ENCODE assay signal across 23 cellular contexts in the genomic region with DNA sequence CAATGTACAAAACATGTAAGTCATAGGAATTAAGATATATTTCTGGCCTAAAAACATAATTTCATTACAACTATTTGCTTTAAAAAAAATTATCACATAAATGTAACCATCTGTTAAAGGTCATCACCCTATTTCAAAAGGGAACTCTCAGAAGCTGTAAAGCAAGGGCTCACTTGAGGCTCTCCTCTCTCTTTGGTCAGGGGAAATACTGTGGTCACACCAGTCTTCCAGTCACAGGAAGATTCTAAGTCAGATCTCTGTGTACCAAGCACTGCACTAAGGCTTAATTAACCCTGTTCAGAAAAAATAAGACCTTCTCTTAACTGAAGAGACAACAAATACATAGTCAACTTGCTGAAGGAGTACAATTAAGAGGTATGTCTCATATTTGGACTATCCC.
DNase-seq lines count a peak whose midpoint lies in the region; ATAC-seq, FAIRE-seq and TF ChIP-seq lines count a peak whose summit lies in the region.
"Had no signal": no experiment of that assay in that cellular context is flagged by ENCODE, and none has a peak within 500 bp of the region (broad histone marks: within the 10 kb centered on the region; RNA-seq: fewer than 3 reads in every experiment).

No MANE protein-coding gene starts in this region.

- H3K4me3 ChIP-seq in SK-N-SH (ENCODE audit: low read depth in 2 of 2, low read length in 1 of 2) (no peak overlapping the region), left ventricle myocardium inferior (no peak overlapping the region), OCI-LY7 (ENCODE audit: low read depth, low read length, poor library complexity, severe bottlenecking) (no peak overlapping the region)
- H3K4me3 ChIP-seq: A549, SJSA1 had no signal

- H3K27me3 ChIP-seq in SK-N-SH (ENCODE audit: insufficient read depth) (no peaks in the 10 kb centered on the region), left ventricle myocardium inferior (ENCODE audit: low read depth) (no peaks in the 10 kb centered on the region)
- H3K27me3 ChIP-seq: SJSA1 had no signal

- peak overlapping the region in 1 of 2 experiments; percentile 55; a peak in 2 of 4 replicates for H3K27ac ChIP-seq in SK-N-SH (ENCODE audit: low read depth in 2 of 2, low read length in 1 of 2)
- no peak overlapping the region for H3K27ac ChIP-seq in left ventricle myocardium inferior (replicated peaks)
- no peak overlapping the region for H3K27ac ChIP-seq in OCI-LY7 (ENCODE audit: low read depth, low read length, poor library complexity, severe bottlenecking)
- H3K27ac ChIP-seq: A549, C4-2B, SJSA1 had no signal

- H3K9me3 ChIP-seq in SK-N-SH (no peaks in the 10 kb centered on the region), left ventricle myocardium inferior (replicated peaks) (no peaks in the 10 kb centered on the region), OCI-LY7 (ENCODE audit: low read length) (no peaks in the 10 kb centered on the region)
- H3K9me3 ChIP-seq: A549, Caco-2, SJSA1 had no signal

- CTCF ChIA-PET in SK-N-SH (lab: Yijun Ruan, JAX) (interaction anchor here (8.9 to 14.4 kb wide), 2 partner anchors 8 to 20 kb away, joined by 63 to 115 read pairs; no protein-coding TSS in a partner anchor), OCI-LY7 (lab: Charles Lee; ENCODE audit: unreplicated experiment) (no interaction called here)

- H3K4me2 ChIP-seq in SK-N-SH (no peak overlapping the region), OCI-LY7 (ENCODE audit: low read length) (no peak overlapping the region)
- H3K4me2 ChIP-seq: A549 had no signal

- DNase-seq in GM19239 (ENCODE audit: insufficient read length, low spot score) (no peak), SK-N-SH (no peak), left ventricle myocardium inferior (no peak), OCI-LY7 (ENCODE audit: low spot score) (no peak), midbrain (lab: John Stamatoyannopoulos, UW) (no peak)
- DNase-seq: Caco-2; CD8-positive, alpha-beta T cell; Kasumi-1; NCI-H2029; NCI-H446; NCI-H524 treated with DMSO at 0.1 percent for 48 hours; NCI-H774; NK-92 treated with Interleukin-12 subunit alpha and Interleukin-12 subunit beta, amount 100 ng/mL, for 24 hours; Right ventricle myocardium superior; RPMI8226; T-helper 2 cell had no signal

- H3K9me2 ChIP-seq in SK-N-SH, result no peaks in the 10 kb centered on the region
- no peaks in the 10 kb centered on the region for H3K9me2 ChIP-seq in OCI-LY7 (ENCODE audit: insufficient read depth, low read length)

- POLR2A ChIA-PET in SK-N-SH (lab: Yijun Ruan, JAX) (no interaction called here), OCI-LY7 (lab: Charles Lee) (interaction anchor here (0.6 to 1.4 kb wide), 4 partner anchors 7 to 351 kb away, joined by 3 to 4 read pairs (median 3); no protein-coding TSS in a partner anchor)

- 0 out of 2 replicates have a peak overlapping the region, but pooled peaks have one; percentile 26 for H2AFZ ChIP-seq in SK-N-SH (ENCODE audit: low read depth)
- H2AFZ ChIP-seq in OCI-LY7 (ENCODE audit: low read length), result no peak overlapping the region

- H3K36me3 ChIP-seq in SK-N-SH (replicated peaks in 1 of 2; ENCODE audit: control insufficient read depth in 1 of 2, insufficient read depth in 2 of 2, low read length in 1 of 2) (peaks cover 0 to 2% of the 10 kb centered on the region in 2 experiments), left ventricle myocardium inferior (no peaks in the 10 kb centered on the region), OCI-LY7 (ENCODE audit: insufficient read depth, low read length) (peaks cover 39% of the 10 kb centered on the region)
- H3K36me3 ChIP-seq: SJSA1 had no signal

- FAIRE-seq in GM19239 (lab: Jason Lieb, UNC), result peak; percentile 18
- FAIRE-seq: A549, HepG2 had no signal

- no peaks in the 10 kb centered on the region for H3F3A ChIP-seq in SK-N-SH (replicated peaks; ENCODE audit: insufficient read depth)

- intact Hi-C loops in left ventricle myocardium inferior (cut with micrococcal nuclease), result no loop called here
- intact Hi-C loops in OCI-LY7 (cut with micrococcal nuclease; ENCODE audit: unreplicated experiment), result no loop called here

- no peak overlapping the region for H3K9ac ChIP-seq in SK-N-SH

- no peak for TF ChIP-seq RAD21 in SK-N-SH (IDR thresholded peaks at IDR 0.05; ENCODE audit: low read length)

- no peak for TF ChIP-seq EP300 in SK-N-SH (IDR thresholded peaks at IDR 0.05; ENCODE audit: borderline replicate concordance in 1 of 2, low read depth in 1 of 2, low read length in 1 of 2)

- no peaks in the 10 kb centered on the region for H4K20me1 ChIP-seq in SK-N-SH (ENCODE audit: insufficient read depth)
- H4K20me1 ChIP-seq in OCI-LY7 (ENCODE audit: insufficient read depth, low read length), result peaks cover 4% of the 10 kb centered on the region; the same call in 1 of the 2 replicates

- TF ChIP-seq CTCF in SK-N-SH (IDR thresholded peaks at IDR 0.05) (no peak), left ventricle myocardium inferior (IDR thresholded peaks at IDR 0.05; ENCODE audit: borderline replicate concordance) (no peak), OCI-LY7 (conservative IDR thresholded peaks at IDR 0.05; ENCODE audit: low read length) (no peak)

- peaks cover 8 to 24% of the 10 kb centered on the region in 2 experiments; a peak in 3 of 4 replicates for H3K4me1 ChIP-seq in SK-N-SH (ENCODE audit: control insufficient read depth in 1 of 2, insufficient read depth in 2 of 2, low read depth in 1 of 2, low read length in 1 of 2)
- no peaks in the 10 kb centered on the region for H3K4me1 ChIP-seq in left ventricle myocardium inferior
- no peaks in the 10 kb centered on the region for H3K4me1 ChIP-seq in OCI-LY7 (ENCODE audit: insufficient read depth, low read length, poor library complexity, severe bottlenecking)
- H3K4me1 ChIP-seq: A549, SJSA1 had no signal

- no TSS peak for BruUV-seq in OCI-LY7 (replicated peaks; lab: Mats Ljungman, UMichigan)

- H3K79me2 ChIP-seq in SK-N-SH (ENCODE audit: insufficient read depth), result peaks cover 4% of the 10 kb centered on the region; the same call in 1 of the 2 replicates
- peaks cover 13% of the 10 kb centered on the region; the same call in 1 of the 2 replicates for H3K79me2 ChIP-seq in OCI-LY7 (ENCODE audit: insufficient read depth, low read depth, low read length)

- ATAC-seq in HG03460 (IDR thresholded peaks at IDR 0.05; ENCODE audit: unreplicated experiment) (peak; percentile 63), GM19395 (IDR thresholded peaks at IDR 0.05; ENCODE audit: unreplicated experiment) (no peak)
- ATAC-seq: A549; CD8-positive, alpha-beta T cell; HCT116; HepG2 had no signal

TF ChIP-seq in SK-N-SH, 30 proteins besides CTCF, POLR2A, EP300 and RAD21:
- TF ChIP-seq FOXJ3 (CRISPR knock-in tag; IDR thresholded peaks at IDR 0.05) (no peak), TAF1 (IDR thresholded peaks at IDR 0.05; ENCODE audit: borderline replicate concordance, low read depth, low read length) (no peak), EZH2phosphoT487 (IDR thresholded peaks at IDR 0.05; ENCODE audit: borderline replicate concordance, low read depth) (no peak), MXI1 (IDR thresholded peaks at IDR 0.05; ENCODE audit: low read depth, low read length) (no peak), ZBTB33 (IDR thresholded peaks at IDR 0.05; ENCODE audit: borderline replicate concordance, low read depth) (no peak), SIN3A (IDR thresholded peaks at IDR 0.05; ENCODE audit: borderline replicate concordance, low read depth, low read length) (no peak), MAX (IDR thresholded peaks at IDR 0.05; ENCODE audit: low read depth) (no peak), NFIC (IDR thresholded peaks at IDR 0.05; ENCODE audit: borderline replicate concordance) (no peak), SMC3 (IDR thresholded peaks at IDR 0.05; ENCODE audit: low read depth, low read length) (no peak), MEF2A (IDR thresholded peaks at IDR 0.05; ENCODE audit: borderline replicate concordance, low read depth) (no peak), POLR2AphosphoS5 (IDR thresholded peaks at IDR 0.05; ENCODE audit: low read depth, low read length) (no peak), IRF3 (IDR thresholded peaks at IDR 0.05; ENCODE audit: low read depth, low read length) (no peak), FOSL2 (IDR thresholded peaks at IDR 0.05; ENCODE audit: borderline replicate concordance, low read depth) (no peak)
- TF ChIP-seq, protein P1, sequence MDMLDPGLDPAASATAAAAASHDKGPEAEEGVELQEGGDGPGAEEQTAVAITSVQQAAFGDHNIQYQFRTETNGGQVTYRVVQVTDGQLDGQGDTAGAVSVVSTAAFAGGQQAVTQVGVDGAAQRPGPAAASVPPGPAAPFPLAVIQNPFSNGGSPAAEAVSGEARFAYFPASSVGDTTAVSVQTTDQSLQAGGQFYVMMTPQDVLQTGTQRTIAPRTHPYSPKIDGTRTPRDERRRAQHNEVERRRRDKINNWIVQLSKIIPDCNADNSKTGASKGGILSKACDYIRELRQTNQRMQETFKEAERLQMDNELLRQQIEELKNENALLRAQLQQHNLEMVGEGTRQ (IDR thresholded peaks at IDR 0.05; ENCODE audit: borderline replicate concordance, low read depth, low read length), result no peak
